Comparison of ENCODE assay signal across 1 cellular context in the genomic region with DNA sequence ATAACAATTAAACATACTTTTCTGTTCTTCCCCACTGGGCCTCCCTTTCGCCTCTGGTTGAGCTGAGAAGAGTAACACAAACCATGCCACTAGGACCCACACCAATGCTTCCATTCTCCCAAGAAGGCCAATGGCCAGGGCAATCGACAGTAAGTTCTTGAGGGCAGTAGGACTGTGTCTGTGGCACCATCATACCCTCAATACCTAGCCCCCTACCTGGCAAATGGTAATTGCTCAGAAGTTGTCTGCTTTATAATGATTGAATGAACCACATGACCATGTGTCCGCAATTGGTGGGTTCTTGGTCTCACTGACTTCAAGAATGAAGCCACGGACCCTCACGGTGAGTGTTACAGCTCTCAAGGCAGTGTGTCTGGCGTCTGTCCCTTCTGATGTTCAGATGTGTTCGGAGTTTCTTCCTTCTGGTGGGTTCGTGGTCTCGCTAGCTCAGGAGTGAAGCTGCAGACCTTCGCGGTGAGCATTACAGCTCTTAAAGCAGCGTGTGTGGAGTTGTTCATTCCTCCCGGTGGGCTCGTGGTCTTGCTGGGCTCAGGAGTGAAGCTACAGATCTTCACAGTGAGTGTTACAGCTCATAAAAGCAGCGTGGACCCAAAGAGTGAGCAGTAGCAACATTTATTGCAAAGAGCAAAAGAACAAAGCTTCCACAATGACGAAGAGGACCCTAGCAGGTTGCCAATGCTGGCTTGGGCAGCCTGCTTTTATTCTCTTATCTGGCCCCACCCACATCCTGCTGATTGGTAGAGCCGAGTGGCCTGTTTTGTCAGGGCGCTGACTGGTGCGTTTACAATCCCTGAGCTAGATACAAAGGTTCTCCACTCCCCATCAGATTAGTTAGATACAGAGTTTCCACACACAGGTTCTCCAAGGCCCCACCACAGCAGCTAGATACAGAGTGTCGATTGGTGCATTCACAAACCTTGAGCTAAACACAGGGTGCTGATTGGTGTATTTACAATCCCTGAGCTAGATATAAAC.
TF ChIP-seq lines count a peak whose summit lies in the region.
"Not testable (repeated sequence)": the region's sequence is repeated elsewhere in the genome, so short reads cannot be mapped to it uniquely, and the experiment has no call there.

No MANE protein-coding gene starts in this region.

TF ChIP-seq in HepG2, 621 proteins besides CTCF, POLR2A, EP300 and RAD21:
- TF ChIP-seq ZNF891 (CRISPR knock-in tag; IDR thresholded peaks at IDR 0.05): peak; percentile 16; the same call in 1 of the 2 replicates
- TF ChIP-seq, protein P1, sequence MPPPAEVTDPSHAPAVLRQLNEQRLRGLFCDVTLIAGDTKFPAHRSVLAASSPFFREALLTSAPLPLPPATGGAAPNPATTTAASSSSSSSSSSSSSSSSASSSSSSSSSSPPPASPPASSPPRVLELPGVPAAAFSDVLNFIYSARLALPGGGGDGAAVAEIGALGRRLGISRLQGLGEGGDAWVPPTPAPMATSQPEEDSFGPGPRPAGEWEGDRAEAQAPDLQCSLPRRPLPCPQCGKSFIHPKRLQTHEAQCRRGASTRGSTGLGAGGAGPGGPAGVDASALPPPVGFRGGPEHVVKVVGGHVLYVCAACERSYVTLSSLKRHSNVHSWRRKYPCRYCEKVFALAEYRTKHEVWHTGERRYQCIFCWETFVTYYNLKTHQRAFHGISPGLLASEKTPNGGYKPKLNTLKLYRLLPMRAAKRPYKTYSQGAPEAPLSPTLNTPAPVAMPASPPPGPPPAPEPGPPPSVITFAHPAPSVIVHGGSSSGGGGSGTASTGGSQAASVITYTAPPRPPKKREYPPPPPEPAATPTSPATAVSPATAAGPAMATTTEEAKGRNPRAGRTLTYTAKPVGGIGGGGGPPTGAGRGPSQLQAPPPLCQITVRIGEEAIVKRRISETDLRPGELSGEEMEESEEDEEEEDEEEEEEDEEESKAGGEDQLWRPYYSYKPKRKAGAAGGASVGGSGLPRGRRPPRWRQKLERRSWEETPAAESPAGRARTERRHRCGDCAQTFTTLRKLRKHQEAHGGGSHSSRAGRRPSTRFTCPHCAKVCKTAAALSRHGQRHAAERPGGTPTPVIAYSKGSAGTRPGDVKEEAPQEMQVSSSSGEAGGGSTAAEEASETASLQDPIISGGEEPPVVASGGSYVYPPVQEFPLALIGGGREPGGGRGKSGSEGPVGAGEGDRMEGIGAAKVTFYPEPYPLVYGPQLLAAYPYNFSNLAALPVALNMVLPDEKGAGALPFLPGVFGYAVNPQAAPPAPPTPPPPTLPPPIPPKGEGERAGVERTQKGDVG (CRISPR knock-in tag; IDR thresholded peaks at IDR 0.05; ENCODE audit: borderline replicate concordance): peak; percentile 46; the same call in 1 of the 2 replicates
- peak; percentile 76 for TF ChIP-seq NFYC (CRISPR knock-in tag; IDR thresholded peaks at IDR 0.05)
- peak; percentile 55 for TF ChIP-seq POLR2AphosphoS5 (IDR thresholded peaks at IDR 0.05; ENCODE audit: low read depth, low read length)
- TF ChIP-seq SP1 (IDR thresholded peaks at IDR 0.05); CREM (CRISPR knock-in tag; IDR thresholded peaks at IDR 0.05); SOX6 (IDR thresholded peaks at IDR 0.05): not testable (repeated sequence)
- TF ChIP-seq SP1 (CRISPR knock-in tag; IDR thresholded peaks at IDR 0.05): peak; percentile 39; the same call in 1 of the 2 replicates
- TF ChIP-seq, protein P2, sequence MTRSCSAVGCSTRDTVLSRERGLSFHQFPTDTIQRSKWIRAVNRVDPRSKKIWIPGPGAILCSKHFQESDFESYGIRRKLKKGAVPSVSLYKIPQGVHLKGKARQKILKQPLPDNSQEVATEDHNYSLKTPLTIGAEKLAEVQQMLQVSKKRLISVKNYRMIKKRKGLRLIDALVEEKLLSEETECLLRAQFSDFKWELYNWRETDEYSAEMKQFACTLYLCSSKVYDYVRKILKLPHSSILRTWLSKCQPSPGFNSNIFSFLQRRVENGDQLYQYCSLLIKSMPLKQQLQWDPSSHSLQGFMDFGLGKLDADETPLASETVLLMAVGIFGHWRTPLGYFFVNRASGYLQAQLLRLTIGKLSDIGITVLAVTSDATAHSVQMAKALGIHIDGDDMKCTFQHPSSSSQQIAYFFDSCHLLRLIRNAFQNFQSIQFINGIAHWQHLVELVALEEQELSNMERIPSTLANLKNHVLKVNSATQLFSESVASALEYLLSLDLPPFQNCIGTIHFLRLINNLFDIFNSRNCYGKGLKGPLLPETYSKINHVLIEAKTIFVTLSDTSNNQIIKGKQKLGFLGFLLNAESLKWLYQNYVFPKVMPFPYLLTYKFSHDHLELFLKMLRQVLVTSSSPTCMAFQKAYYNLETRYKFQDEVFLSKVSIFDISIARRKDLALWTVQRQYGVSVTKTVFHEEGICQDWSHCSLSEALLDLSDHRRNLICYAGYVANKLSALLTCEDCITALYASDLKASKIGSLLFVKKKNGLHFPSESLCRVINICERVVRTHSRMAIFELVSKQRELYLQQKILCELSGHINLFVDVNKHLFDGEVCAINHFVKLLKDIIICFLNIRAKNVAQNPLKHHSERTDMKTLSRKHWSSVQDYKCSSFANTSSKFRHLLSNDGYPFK (CRISPR knock-in tag; IDR thresholded peaks at IDR 0.05; ENCODE audit: borderline replicate concordance): 0 out of 2 replicates have a peak, but pooled peaks have one; percentile 24
- 0 out of 2 replicates have a peak, but pooled peaks have one; percentile 17 for TF ChIP-seq RFXAP (CRISPR knock-in tag; IDR thresholded peaks at IDR 0.05; ENCODE audit: borderline replicate concordance)
- TF ChIP-seq ZNF12 (CRISPR knock-in tag; IDR thresholded peaks at IDR 0.05): peak; percentile 68; the same call in 1 of the 2 replicates
- TF ChIP-seq, protein P3, sequence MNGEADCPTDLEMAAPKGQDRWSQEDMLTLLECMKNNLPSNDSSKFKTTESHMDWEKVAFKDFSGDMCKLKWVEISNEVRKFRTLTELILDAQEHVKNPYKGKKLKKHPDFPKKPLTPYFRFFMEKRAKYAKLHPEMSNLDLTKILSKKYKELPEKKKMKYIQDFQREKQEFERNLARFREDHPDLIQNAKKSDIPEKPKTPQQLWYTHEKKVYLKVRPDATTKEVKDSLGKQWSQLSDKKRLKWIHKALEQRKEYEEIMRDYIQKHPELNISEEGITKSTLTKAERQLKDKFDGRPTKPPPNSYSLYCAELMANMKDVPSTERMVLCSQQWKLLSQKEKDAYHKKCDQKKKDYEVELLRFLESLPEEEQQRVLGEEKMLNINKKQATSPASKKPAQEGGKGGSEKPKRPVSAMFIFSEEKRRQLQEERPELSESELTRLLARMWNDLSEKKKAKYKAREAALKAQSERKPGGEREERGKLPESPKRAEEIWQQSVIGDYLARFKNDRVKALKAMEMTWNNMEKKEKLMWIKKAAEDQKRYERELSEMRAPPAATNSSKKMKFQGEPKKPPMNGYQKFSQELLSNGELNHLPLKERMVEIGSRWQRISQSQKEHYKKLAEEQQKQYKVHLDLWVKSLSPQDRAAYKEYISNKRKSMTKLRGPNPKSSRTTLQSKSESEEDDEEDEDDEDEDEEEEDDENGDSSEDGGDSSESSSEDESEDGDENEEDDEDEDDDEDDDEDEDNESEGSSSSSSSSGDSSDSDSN (CRISPR knock-in tag; IDR thresholded peaks at IDR 0.05): peak; percentile 18; the same call in 1 of the 2 replicates
- peak; percentile 35; the same call in 1 of the 2 replicates for TF ChIP-seq ATF2 (CRISPR knock-in tag; IDR thresholded peaks at IDR 0.05)
- peak; percentile 42; the same call in 1 of the 2 replicates for TF ChIP-seq CREM (IDR thresholded peaks at IDR 0.05)
- TF ChIP-seq MED1 (CRISPR knock-in tag; IDR thresholded peaks at IDR 0.05): peak; percentile 6; the same call in 1 of the 2 replicates
- TF ChIP-seq, protein P4, sequence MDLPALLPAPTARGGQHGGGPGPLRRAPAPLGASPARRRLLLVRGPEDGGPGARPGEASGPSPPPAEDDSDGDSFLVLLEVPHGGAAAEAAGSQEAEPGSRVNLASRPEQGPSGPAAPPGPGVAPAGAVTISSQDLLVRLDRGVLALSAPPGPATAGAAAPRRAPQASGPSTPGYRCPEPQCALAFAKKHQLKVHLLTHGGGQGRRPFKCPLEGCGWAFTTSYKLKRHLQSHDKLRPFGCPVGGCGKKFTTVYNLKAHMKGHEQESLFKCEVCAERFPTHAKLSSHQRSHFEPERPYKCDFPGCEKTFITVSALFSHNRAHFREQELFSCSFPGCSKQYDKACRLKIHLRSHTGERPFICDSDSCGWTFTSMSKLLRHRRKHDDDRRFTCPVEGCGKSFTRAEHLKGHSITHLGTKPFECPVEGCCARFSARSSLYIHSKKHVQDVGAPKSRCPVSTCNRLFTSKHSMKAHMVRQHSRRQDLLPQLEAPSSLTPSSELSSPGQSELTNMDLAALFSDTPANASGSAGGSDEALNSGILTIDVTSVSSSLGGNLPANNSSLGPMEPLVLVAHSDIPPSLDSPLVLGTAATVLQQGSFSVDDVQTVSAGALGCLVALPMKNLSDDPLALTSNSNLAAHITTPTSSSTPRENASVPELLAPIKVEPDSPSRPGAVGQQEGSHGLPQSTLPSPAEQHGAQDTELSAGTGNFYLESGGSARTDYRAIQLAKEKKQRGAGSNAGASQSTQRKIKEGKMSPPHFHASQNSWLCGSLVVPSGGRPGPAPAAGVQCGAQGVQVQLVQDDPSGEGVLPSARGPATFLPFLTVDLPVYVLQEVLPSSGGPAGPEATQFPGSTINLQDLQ (CRISPR knock-in tag; IDR thresholded peaks at IDR 0.05): peak; percentile 47; the same call in 1 of the 2 replicates
- peak; percentile 52 for TF ChIP-seq MED8 (CRISPR knock-in tag; IDR thresholded peaks at IDR 0.05; ENCODE audit: insufficient replicate concordance)
- peak; percentile 24; the same call in 1 of the 2 replicates for TF ChIP-seq POLR2G (IDR thresholded peaks at IDR 0.05; ENCODE audit: low read depth, low read length)
- TF ChIP-seq, protein P5, sequence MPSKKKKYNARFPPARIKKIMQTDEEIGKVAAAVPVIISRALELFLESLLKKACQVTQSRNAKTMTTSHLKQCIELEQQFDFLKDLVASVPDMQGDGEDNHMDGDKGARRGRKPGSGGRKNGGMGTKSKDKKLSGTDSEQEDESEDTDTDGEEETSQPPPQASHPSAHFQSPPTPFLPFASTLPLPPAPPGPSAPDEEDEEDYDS (CRISPR knock-in tag; IDR thresholded peaks at IDR 0.05): peak; percentile 28; the same call in 1 of the 2 replicates
- TF ChIP-seq HNF4A (CRISPR knock-in tag; IDR thresholded peaks at IDR 0.05): 0 out of 2 replicates have a peak, but pooled peaks have one; percentile 2
- TF ChIP-seq ZNF547 (CRISPR knock-in tag; IDR thresholded peaks at IDR 0.05): 0 out of 2 replicates have a peak, but pooled peaks have one; percentile 45
- 0 out of 2 replicates have a peak, but pooled peaks have one; percentile 20 for TF ChIP-seq SOX6 (CRISPR knock-in tag; IDR thresholded peaks at IDR 0.05)
- 0 out of 2 replicates have a peak, but pooled peaks have one; percentile 13 for TF ChIP-seq TOPORS (CRISPR knock-in tag; IDR thresholded peaks at IDR 0.05)
- TF ChIP-seq ZBTB26 (CRISPR knock-in tag; IDR thresholded peaks at IDR 0.05; ENCODE audit: borderline replicate concordance): 0 out of 2 replicates have a peak, but pooled peaks have one; percentile 2
- peak; percentile 30; the same call in 1 of the 2 replicates for TF ChIP-seq ZMYM4 (CRISPR knock-in tag; IDR thresholded peaks at IDR 0.05)
- 0 out of 2 replicates have a peak, but pooled peaks have one; percentile 41 for TF ChIP-seq SIN3A (IDR thresholded peaks at IDR 0.05; ENCODE audit: borderline replicate concordance, low read depth, low read length)
- TF ChIP-seq NFIC (IDR thresholded peaks at IDR 0.05; ENCODE audit: low read length): peak; percentile 30; the same call in 1 of the 2 replicates
- peak; percentile 31; the same call in 1 of the 2 replicates for TF ChIP-seq POGZ (CRISPR knock-in tag; IDR thresholded peaks at IDR 0.05)
- peak; percentile 82 for TF ChIP-seq NFYB (CRISPR knock-in tag; IDR thresholded peaks at IDR 0.05)
- TF ChIP-seq ZBTB38 (CRISPR knock-in tag; IDR thresholded peaks at IDR 0.05): 0 out of 2 replicates have a peak, but pooled peaks have one; percentile 15
- TF ChIP-seq ZC3H4 (CRISPR knock-in tag; IDR thresholded peaks at IDR 0.05; ENCODE audit: borderline replicate concordance): peak; percentile 88; the same call in 1 of the 2 replicates
- TF ChIP-seq TAF1 (CRISPR knock-in tag; IDR thresholded peaks at IDR 0.05): peak; percentile 31; the same call in 1 of the 2 replicates
- 0 out of 2 replicates have a peak, but pooled peaks have one; percentile 42 for TF ChIP-seq MED13 (CRISPR knock-in tag; IDR thresholded peaks at IDR 0.05)
TF ChIP-seq in HepG2: peak in this region for 30; not testable (repeated sequence) for 591.
